In genomic region chr16:28950648-28951409, GRCh38 we compare ENCODE assay signal across 1 cellular context.
A peak's percentile ranks its signal among the peaks of the same experiment; 100 is the strongest.
TF ChIP-seq lines count a peak whose summit lies in the region.

Gene NFATC2IP, plus strand, starts transcription at chr16:28950937. Its CDS starts 75 bp downstream, at chr16:28951012.

TF ChIP-seq in HEK293, 187 proteins besides CTCF, POLR2A, EP300 and RAD21 (continued from another document and continues in another):
- TF ChIP-seq, protein P1, sequence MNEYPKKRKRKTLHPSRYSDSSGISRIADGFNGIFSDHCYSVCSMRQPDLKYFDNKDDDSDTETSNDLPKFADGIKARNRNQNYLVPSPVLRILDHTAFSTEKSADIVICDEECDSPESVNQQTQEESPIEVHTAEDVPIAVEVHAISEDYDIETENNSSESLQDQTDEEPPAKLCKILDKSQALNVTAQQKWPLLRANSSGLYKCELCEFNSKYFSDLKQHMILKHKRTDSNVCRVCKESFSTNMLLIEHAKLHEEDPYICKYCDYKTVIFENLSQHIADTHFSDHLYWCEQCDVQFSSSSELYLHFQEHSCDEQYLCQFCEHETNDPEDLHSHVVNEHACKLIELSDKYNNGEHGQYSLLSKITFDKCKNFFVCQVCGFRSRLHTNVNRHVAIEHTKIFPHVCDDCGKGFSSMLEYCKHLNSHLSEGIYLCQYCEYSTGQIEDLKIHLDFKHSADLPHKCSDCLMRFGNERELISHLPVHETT (tag by site-specific recombination; IDR thresholded peaks at IDR 0.05) = no peak
- TF ChIP-seq, protein P2, sequence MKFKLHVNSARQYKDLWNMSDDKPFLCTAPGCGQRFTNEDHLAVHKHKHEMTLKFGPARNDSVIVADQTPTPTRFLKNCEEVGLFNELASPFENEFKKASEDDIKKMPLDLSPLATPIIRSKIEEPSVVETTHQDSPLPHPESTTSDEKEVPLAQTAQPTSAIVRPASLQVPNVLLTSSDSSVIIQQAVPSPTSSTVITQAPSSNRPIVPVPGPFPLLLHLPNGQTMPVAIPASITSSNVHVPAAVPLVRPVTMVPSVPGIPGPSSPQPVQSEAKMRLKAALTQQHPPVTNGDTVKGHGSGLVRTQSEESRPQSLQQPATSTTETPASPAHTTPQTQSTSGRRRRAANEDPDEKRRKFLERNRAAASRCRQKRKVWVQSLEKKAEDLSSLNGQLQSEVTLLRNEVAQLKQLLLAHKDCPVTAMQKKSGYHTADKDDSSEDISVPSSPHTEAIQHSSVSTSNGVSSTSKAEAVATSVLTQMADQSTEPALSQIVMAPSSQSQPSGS (tag by site-specific recombination; IDR thresholded peaks at IDR 0.05; ENCODE audit: low read depth) = no peak
- peak; percentile 40; the same call in 1 of the 2 replicates for TF ChIP-seq ZNF2 (tag by site-specific recombination; IDR thresholded peaks at IDR 0.05)
- no peak for TF ChIP-seq ZSCAN18 (tag by site-specific recombination; IDR thresholded peaks at IDR 0.05)
- TF ChIP-seq ZNF239 (tag by site-specific recombination; IDR thresholded peaks at IDR 0.05) = no peak
- no peak for TF ChIP-seq ZNF529 (tag by site-specific recombination; IDR thresholded peaks at IDR 0.05; ENCODE audit: insufficient replicate concordance)
- TF ChIP-seq ZNF560 (tag by site-specific recombination; IDR thresholded peaks at IDR 0.05; ENCODE audit: borderline replicate concordance) = no peak
- peak; percentile 93 for TF ChIP-seq ZNF76 (tag by site-specific recombination; IDR thresholded peaks at IDR 0.05; ENCODE audit: borderline replicate concordance, low read depth)
- TF ChIP-seq, protein P3, sequence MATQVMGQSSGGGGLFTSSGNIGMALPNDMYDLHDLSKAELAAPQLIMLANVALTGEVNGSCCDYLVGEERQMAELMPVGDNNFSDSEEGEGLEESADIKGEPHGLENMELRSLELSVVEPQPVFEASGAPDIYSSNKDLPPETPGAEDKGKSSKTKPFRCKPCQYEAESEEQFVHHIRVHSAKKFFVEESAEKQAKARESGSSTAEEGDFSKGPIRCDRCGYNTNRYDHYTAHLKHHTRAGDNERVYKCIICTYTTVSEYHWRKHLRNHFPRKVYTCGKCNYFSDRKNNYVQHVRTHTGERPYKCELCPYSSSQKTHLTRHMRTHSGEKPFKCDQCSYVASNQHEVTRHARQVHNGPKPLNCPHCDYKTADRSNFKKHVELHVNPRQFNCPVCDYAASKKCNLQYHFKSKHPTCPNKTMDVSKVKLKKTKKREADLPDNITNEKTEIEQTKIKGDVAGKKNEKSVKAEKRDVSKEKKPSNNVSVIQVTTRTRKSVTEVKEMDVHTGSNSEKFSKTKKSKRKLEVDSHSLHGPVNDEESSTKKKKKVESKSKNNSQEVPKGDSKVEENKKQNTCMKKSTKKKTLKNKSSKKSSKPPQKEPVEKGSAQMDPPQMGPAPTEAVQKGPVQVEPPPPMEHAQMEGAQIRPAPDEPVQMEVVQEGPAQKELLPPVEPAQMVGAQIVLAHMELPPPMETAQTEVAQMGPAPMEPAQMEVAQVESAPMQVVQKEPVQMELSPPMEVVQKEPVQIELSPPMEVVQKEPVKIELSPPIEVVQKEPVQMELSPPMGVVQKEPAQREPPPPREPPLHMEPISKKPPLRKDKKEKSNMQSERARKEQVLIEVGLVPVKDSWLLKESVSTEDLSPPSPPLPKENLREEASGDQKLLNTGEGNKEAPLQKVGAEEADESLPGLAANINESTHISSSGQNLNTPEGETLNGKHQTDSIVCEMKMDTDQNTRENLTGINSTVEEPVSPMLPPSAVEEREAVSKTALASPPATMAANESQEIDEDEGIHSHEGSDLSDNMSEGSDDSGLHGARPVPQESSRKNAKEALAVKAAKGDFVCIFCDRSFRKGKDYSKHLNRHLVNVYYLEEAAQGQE (tag by site-specific recombination; IDR thresholded peaks at IDR 0.05) = no peak
- peak; percentile 66 for TF ChIP-seq ZNF600 (tag by site-specific recombination; IDR thresholded peaks at IDR 0.05)
- no peak for TF ChIP-seq ZNF184 (tag by site-specific recombination; IDR thresholded peaks at IDR 0.05)
- TF ChIP-seq ZNF48 (tag by site-specific recombination; IDR thresholded peaks at IDR 0.05) = no peak
- TF ChIP-seq ZNF624 (tag by site-specific recombination; IDR thresholded peaks at IDR 0.05) = no peak
- no peak for TF ChIP-seq ZNF133 (tag by site-specific recombination; IDR thresholded peaks at IDR 0.05)
- peak; percentile 87 for TF ChIP-seq YY2 (tag by site-specific recombination; IDR thresholded peaks at IDR 0.05)
- no peak for TF ChIP-seq SALL2 (tag by site-specific recombination; IDR thresholded peaks at IDR 0.05; ENCODE audit: borderline replicate concordance)
- TF ChIP-seq ZNF623 (tag by site-specific recombination; IDR thresholded peaks at IDR 0.05) = no peak
- TF ChIP-seq ZEB2 (tag by site-specific recombination; IDR thresholded peaks at IDR 0.05) = peak; percentile 46; the same call in 1 of the 2 replicates
- no peak for TF ChIP-seq ZNF701 (tag by site-specific recombination; IDR thresholded peaks at IDR 0.05)
- TF ChIP-seq ZNF621 (tag by site-specific recombination; IDR thresholded peaks at IDR 0.05) = no peak
- TF ChIP-seq ZNF561 (tag by site-specific recombination; IDR thresholded peaks at IDR 0.05; ENCODE audit: borderline replicate concordance) = no peak
- TF ChIP-seq ZNF16 (tag by site-specific recombination; IDR thresholded peaks at IDR 0.05; ENCODE audit: low read depth) = no peak
- TF ChIP-seq ZNF114 (tag by site-specific recombination; IDR thresholded peaks at IDR 0.05) = no peak
- TF ChIP-seq ZBTB17 (tag by site-specific recombination; IDR thresholded peaks at IDR 0.05) = peak; percentile 84
- TF ChIP-seq ZNF768 (tag by site-specific recombination; IDR thresholded peaks at IDR 0.05) = no peak
- TF ChIP-seq ZNF585B (tag by site-specific recombination; IDR thresholded peaks at IDR 0.05) = no peak
- TF ChIP-seq BCL6B (tag by site-specific recombination; IDR thresholded peaks at IDR 0.05) = no peak
- peak; percentile 50; the same call in 1 of the 2 replicates for TF ChIP-seq GLIS1 (tag by site-specific recombination; IDR thresholded peaks at IDR 0.05)
- TF ChIP-seq EGR2 (tag by site-specific recombination; IDR thresholded peaks at IDR 0.05; ENCODE audit: low read depth) = peak; percentile 95
- TF ChIP-seq, protein P4, sequence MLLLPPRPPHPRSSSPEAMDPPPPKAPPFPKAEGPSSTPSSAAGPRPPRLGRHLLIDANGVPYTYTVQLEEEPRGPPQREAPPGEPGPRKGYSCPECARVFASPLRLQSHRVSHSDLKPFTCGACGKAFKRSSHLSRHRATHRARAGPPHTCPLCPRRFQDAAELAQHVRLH (tag by site-specific recombination; IDR thresholded peaks at IDR 0.05) = no peak
- TF ChIP-seq MZF1 (tag by site-specific recombination; IDR thresholded peaks at IDR 0.05; ENCODE audit: borderline replicate concordance) = no peak
- TF ChIP-seq SETDB1 (IDR thresholded peaks at IDR 0.05; ENCODE audit: insufficient read length, low read length) = no peak
- TF ChIP-seq ZNF544 (tag by site-specific recombination; IDR thresholded peaks at IDR 0.05) = no peak
- no peak for TF ChIP-seq ZNF221 (tag by site-specific recombination; IDR thresholded peaks at IDR 0.05; ENCODE audit: borderline replicate concordance)
- TF ChIP-seq ZNF707 (tag by site-specific recombination; IDR thresholded peaks at IDR 0.05) = no peak
- peak; percentile 31; the same call in 1 of the 2 replicates for TF ChIP-seq SP7 (tag by site-specific recombination; IDR thresholded peaks at IDR 0.05)
- no peak for TF ChIP-seq ZNF138 (tag by site-specific recombination; IDR thresholded peaks at IDR 0.05; ENCODE audit: borderline replicate concordance)
- no peak for TF ChIP-seq ZNF521 (tag by site-specific recombination; IDR thresholded peaks at IDR 0.05)
- no peak for TF ChIP-seq ZNF350 (tag by site-specific recombination; IDR thresholded peaks at IDR 0.05)
- TF ChIP-seq, protein P5, sequence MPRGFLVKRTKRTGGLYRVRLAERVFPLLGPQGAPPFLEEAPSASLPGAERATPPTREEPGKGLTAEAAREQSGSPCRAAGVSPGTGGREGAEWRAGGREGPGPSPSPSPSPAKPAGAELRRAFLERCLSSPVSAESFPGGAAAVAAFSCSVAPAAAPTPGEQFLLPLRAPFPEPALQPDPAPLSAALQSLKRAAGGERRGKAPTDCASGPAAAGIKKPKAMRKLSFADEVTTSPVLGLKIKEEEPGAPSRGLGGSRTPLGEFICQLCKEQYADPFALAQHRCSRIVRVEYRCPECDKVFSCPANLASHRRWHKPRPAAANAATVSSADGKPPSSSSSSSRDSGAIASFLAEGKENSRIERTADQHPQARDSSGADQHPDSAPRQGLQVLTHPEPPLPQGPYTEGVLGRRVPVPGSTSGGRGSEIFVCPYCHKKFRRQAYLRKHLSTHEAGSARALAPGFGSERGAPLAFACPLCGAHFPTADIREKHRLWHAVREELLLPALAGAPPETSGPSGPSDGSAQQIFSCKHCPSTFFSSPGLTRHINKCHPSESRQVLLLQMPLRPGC (tag by site-specific recombination; IDR thresholded peaks at IDR 0.05) = no peak
- no peak for TF ChIP-seq ZNF837 (tag by site-specific recombination; IDR thresholded peaks at IDR 0.05)
- TF ChIP-seq ZNF629 (tag by site-specific recombination; IDR thresholded peaks at IDR 0.05) = peak; percentile 39; the same call in 1 of the 2 replicates
- no peak for TF ChIP-seq ZNF747 (tag by site-specific recombination; IDR thresholded peaks at IDR 0.05)
- TF ChIP-seq, protein P6, sequence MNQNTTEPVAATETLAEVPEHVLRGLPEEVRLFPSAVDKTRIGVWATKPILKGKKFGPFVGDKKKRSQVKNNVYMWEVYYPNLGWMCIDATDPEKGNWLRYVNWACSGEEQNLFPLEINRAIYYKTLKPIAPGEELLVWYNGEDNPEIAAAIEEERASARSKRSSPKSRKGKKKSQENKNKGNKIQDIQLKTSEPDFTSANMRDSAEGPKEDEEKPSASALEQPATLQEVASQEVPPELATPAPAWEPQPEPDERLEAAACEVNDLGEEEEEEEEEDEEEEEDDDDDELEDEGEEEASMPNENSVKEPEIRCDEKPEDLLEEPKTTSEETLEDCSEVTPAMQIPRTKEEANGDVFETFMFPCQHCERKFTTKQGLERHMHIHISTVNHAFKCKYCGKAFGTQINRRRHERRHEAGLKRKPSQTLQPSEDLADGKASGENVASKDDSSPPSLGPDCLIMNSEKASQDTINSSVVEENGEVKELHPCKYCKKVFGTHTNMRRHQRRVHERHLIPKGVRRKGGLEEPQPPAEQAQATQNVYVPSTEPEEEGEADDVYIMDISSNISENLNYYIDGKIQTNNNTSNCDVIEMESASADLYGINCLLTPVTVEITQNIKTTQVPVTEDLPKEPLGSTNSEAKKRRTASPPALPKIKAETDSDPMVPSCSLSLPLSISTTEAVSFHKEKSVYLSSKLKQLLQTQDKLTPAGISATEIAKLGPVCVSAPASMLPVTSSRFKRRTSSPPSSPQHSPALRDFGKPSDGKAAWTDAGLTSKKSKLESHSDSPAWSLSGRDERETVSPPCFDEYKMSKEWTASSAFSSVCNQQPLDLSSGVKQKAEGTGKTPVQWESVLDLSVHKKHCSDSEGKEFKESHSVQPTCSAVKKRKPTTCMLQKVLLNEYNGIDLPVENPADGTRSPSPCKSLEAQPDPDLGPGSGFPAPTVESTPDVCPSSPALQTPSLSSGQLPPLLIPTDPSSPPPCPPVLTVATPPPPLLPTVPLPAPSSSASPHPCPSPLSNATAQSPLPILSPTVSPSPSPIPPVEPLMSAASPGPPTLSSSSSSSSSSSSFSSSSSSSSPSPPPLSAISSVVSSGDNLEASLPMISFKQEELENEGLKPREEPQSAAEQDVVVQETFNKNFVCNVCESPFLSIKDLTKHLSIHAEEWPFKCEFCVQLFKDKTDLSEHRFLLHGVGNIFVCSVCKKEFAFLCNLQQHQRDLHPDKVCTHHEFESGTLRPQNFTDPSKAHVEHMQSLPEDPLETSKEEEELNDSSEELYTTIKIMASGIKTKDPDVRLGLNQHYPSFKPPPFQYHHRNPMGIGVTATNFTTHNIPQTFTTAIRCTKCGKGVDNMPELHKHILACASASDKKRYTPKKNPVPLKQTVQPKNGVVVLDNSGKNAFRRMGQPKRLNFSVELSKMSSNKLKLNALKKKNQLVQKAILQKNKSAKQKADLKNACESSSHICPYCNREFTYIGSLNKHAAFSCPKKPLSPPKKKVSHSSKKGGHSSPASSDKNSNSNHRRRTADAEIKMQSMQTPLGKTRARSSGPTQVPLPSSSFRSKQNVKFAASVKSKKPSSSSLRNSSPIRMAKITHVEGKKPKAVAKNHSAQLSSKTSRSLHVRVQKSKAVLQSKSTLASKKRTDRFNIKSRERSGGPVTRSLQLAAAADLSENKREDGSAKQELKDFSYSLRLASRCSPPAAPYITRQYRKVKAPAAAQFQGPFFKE (tag by site-specific recombination; IDR thresholded peaks at IDR 0.05; ENCODE audit: borderline replicate concordance) = no peak
- no peak for TF ChIP-seq MYNN (tag by site-specific recombination; IDR thresholded peaks at IDR 0.05; ENCODE audit: borderline replicate concordance)
- TF ChIP-seq ZNF248 (tag by site-specific recombination; IDR thresholded peaks at IDR 0.05) = no peak
- TF ChIP-seq, protein P7, sequence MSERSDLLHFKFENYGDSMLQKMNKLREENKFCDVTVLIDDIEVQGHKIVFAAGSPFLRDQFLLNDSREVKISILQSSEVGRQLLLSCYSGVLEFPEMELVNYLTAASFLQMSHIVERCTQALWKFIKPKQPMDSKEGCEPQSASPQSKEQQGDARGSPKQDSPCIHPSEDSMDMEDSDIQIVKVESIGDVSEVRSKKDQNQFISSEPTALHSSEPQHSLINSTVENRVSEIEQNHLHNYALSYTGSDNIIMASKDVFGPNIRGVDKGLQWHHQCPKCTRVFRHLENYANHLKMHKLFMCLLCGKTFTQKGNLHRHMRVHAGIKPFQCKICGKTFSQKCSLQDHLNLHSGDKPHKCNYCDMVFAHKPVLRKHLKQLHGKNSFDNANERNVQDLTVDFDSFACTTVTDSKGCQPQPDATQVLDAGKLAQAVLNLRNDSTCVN (tag by site-specific recombination; optimal IDR thresholded peaks at IDR 0.05) = peak; percentile 68
